ENCODE assay signal across 23 cellular contexts in genomic region chr5:173563246-173563645, GRCh38.
"Had no signal": no experiment of that assay in that cellular context is flagged by ENCODE, and none has a peak within 500 bp of the region (broad histone marks: within the 10 kb centered on the region; RNA-seq: fewer than 3 reads in every experiment).

No MANE protein-coding gene starts in this region.

- DNase-seq: Kasumi-1, MM.1S, NCI-H1092 treated with DMSO at 0.1 percent for 48 hours, NCI-H1436, NCI-H187, NCI-H2029, NCI-H2081 treated with DMSO at 0.1 percent for 48 hours, NCI-H2171, NCI-H226, NCI-H446, NCI-H510A, NCI-H524 treated with DMSO at 0.1 percent for 48 hours, NCI-H69, NCI-H774, Right ventricle myocardium superior, RPMI8226, SIG-M5 had no signal

- H3K4me2 ChIP-seq: KMS-11 had no signal

- H3K27me3 ChIP-seq: SJSA1 had no signal

- H3K36me3 ChIP-seq: SJSA1 had no signal

- ATAC-seq: HepG2, K562 had no signal

- H3K9ac ChIP-seq: KMS-11 had no signal

- H3K4me3 ChIP-seq: K562, SJSA1, SK-N-MC had no signal

- FAIRE-seq: HepG2, K562, RCC 7860 had no signal

- H3K27ac ChIP-seq: KMS-11, SJSA1, SK-N-MC had no signal
